Comparison of ENCODE assay signal across 24 cellular contexts in the genomic region with DNA sequence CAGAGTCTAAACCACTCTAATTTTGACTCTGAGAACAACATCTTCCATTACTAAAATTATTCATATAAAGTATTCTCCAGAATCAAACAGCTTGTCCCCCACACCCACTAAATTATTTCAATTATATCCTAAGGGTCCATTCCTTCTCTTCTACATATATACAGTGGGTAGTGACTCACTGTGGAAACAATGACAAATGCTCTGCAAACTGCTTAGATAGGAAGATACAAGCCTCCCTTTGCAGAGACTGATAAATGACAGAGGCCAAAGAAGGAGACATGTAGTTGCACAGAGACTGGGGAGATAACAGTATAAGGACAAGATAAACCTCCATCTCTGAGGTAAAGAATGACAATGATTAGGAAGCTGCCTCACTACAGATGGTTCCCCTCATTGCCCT.
"Had no signal": no experiment of that assay in that cellular context is flagged by ENCODE, and none has a peak within 500 bp of the region (broad histone marks: within the 10 kb centered on the region; RNA-seq: fewer than 3 reads in every experiment).

No MANE protein-coding gene starts in this region.

- H3K36me3 ChIP-seq: esophagus muscularis mucosa, heart right ventricle, pancreas, right atrium auricular region, spleen, upper lobe of left lung had no signal

- ATAC-seq: activated T-cell treated with anti-CD3 and anti-CD28 coated beads, Interleukin-2, amount 50 U/mL, for 4 hours; body of pancreas; heart right ventricle; left colon; mucosa of descending colon; pancreas; psoas muscle; stimulated activated naive CD8-positive, alpha-beta T cell treated with anti-CD3 and anti-CD28 coated beads, Interleukin-15, Interleukin-2, amounts not matched to agents 100 U/mL and 50 U/mL, for 24 hours; T-helper 17 cell had no signal

- H3K9me3 ChIP-seq: body of pancreas, esophagus muscularis mucosa, pancreas, psoas muscle, right atrium auricular region, spleen, upper lobe of left lung had no signal

- H3K4me3 ChIP-seq: body of pancreas, esophagus muscularis mucosa, heart right ventricle, mucosa of descending colon, pancreas, psoas muscle, right atrium auricular region, spleen, upper lobe of left lung had no signal

- H3K27ac ChIP-seq: body of pancreas, esophagus muscularis mucosa, heart right ventricle, pancreas, psoas muscle, right atrium auricular region, spleen, upper lobe of left lung had no signal

- H3K4me1 ChIP-seq: body of pancreas, esophagus muscularis mucosa, heart right ventricle, pancreas, psoas muscle, right atrium auricular region, spleen, upper lobe of left lung had no signal

- DNase-seq: activated CD4-positive, alpha-beta T cell treated with anti-CD3 and anti-CD28 coated beads for 4 hours; activated CD4-positive, alpha-beta T cell treated with anti-CD3 and anti-CD28 coated beads, Interleukin-2, amount 50 U/mL, for 48 hours; activated CD4-positive, CD25-positive, alpha-beta regulatory T cell; activated CD8-positive, alpha-beta memory T cell treated with anti-CD3 and anti-CD28 coated beads, Interleukin-2, amount 50 U/mL, for 48 hours; activated naive CD4-positive, alpha-beta T cell treated with Interleukin-2 at 50 U/mL for 16 hours; activated naive CD8-positive, alpha-beta T cell treated with anti-CD3 and anti-CD28 coated beads for 36 hours; activated T-cell treated with anti-CD3 and anti-CD28 coated beads, Interleukin-2, amount 50 U/mL, for 4 hours; body of pancreas; effector CD4-positive, alpha-beta T cell; heart right ventricle; islet precursor cell; left colon; mesendoderm; mucosa of descending colon; nephron progenitor cell; pancreas; psoas muscle; spleen; stimulated activated CD4-positive, alpha-beta T cell treated with anti-CD3 and anti-CD28 coated beads, Interleukin-4, amount 100 ng/mL, for 1 hour; stimulated activated naive CD8-positive, alpha-beta T cell treated with anti-CD3 and anti-CD28 coated beads, Interleukin-15, Interleukin-2, amounts not matched to agents 100 U/mL and 50 U/mL, for 24 hours; T-helper 17 cell; upper lobe of left lung had no signal

- H3K27me3 ChIP-seq: body of pancreas, esophagus muscularis mucosa, pancreas, right atrium auricular region, spleen, upper lobe of left lung had no signal

- FAIRE-seq: pancreas had no signal
